Comparison of ENCODE assay signal across 8 cellular contexts in genomic region chr5:43020294-43020711, GRCh38. TPM values are rescaled to one million over a fixed set of nuclear protein-coding genes. Genes with fewer than 3 reads are reported as not detected.
A peak's percentile ranks its signal among the peaks of the same experiment; 100 is the strongest.
DNase-seq lines count a peak whose midpoint lies in the region; ATAC-seq and TF ChIP-seq lines count a peak whose summit lies in the region.

No MANE protein-coding gene starts in this region.

- H3K36me3 ChIP-seq in liver (ENCODE audit: control insufficient read depth in 4 of 4, insufficient read depth in 3 of 4, low read depth in 1 of 4, low read length in 3 of 4) (no peaks in the 10 kb centered on the region), thymus (ENCODE audit: control insufficient read depth, insufficient read depth) (no peaks in the 10 kb centered on the region)

- H3K4me1 Mint-ChIP-seq in activated naive CD8-positive, alpha-beta T cell treated with anti-CD3 and anti-CD28 coated beads, Interleukin-2, amount 10 ng/mL, durations not matched to agents 7 days and 5 days, result peaks cover 22% of the 10 kb centered on the region

- H3K36me3 Mint-ChIP-seq in activated naive CD8-positive, alpha-beta T cell treated with anti-CD3 and anti-CD28 coated beads, Interleukin-2, amount 10 ng/mL, durations not matched to agents 7 days and 5 days, result peaks cover 8% of the 10 kb centered on the region

- H3K27me3 Mint-ChIP-seq in activated naive CD8-positive, alpha-beta T cell treated with anti-CD3 and anti-CD28 coated beads, Interleukin-2, amount 10 ng/mL, durations not matched to agents 7 days and 5 days, result no peaks in the 10 kb centered on the region

- H3K4me3 ChIP-seq in liver (ENCODE audit: low read depth in 1 of 3, low read length in 3 of 3) (peak overlapping the region; percentile 36 to 48 (median 46)), thymus (ENCODE audit: low read length) (peak overlapping the region; percentile 88)

- no peak for TF ChIP-seq RAD21 in liver (IDR thresholded peaks at IDR 0.05)

- H3K27ac ChIP-seq in liver (ENCODE audit: low read depth in 1 of 2, low read length in 2 of 2), result peak overlapping the region; percentile 36 to 75
- H3K27ac ChIP-seq in thymus (ENCODE audit: low read depth), result peak overlapping the region; percentile 100

- no peaks in the 10 kb centered on the region for H3K9me3 Mint-ChIP-seq in activated naive CD8-positive, alpha-beta T cell treated with anti-CD3 and anti-CD28 coated beads, Interleukin-2, amount 10 ng/mL, durations not matched to agents 7 days and 5 days

- H3K4me1 ChIP-seq in liver (ENCODE audit: control insufficient read depth in 4 of 4, insufficient read depth in 4 of 4, low read length in 3 of 4), result peaks cover 0 to 15% (median 5%) of the 10 kb centered on the region in 4 donors
- peaks cover 13% of the 10 kb centered on the region for H3K4me1 ChIP-seq in thymus (ENCODE audit: control insufficient read depth, insufficient read depth, low read length)

- H3K9me3 ChIP-seq in liver (ENCODE audit: control insufficient read depth in 4 of 4, low read length in 3 of 4) (peaks cover 0 to 9% (median 3%) of the 10 kb centered on the region in 4 donors), thymus (ENCODE audit: control insufficient read depth) (no peaks in the 10 kb centered on the region)

- no peak for TF ChIP-seq CTCF in liver (IDR thresholded peaks at IDR 0.05; ENCODE audit: low read depth, low read length, missing input control)

- H3K4me3 Mint-ChIP-seq in activated naive CD8-positive, alpha-beta T cell treated with anti-CD3 and anti-CD28 coated beads, Interleukin-2, amount 10 ng/mL, durations not matched to agents 7 days and 5 days, result peak overlapping the region; percentile 97

- DNase-seq in NCI-H2227 (lab: John Stamatoyannopoulos, UW; ENCODE audit: unreplicated experiment), result peak; percentile 73
- DNase-seq in NCI-H2227 treated with DMSO at 0.1 percent for 48 hours (lab: John Stamatoyannopoulos, UW), result no peak
- DNase-seq in HEK293T (ENCODE audit: extremely low spot score), result no peak
- peak; percentile 65 for DNase-seq in NCI-H1694 (lab: John Stamatoyannopoulos, UW)
- DNase-seq in activated naive CD8-positive, alpha-beta T cell treated with anti-CD3 and anti-CD28 coated beads, Interleukin-2, amount 10 ng/mL, durations not matched to agents 7 days and 5 days, result peak; percentile 59
- no peak for DNase-seq in KG1 (lab: John Stamatoyannopoulos, UW)

- CTCF ChIA-PET in HEK293T (lab: Yijun Ruan, JAX), result interaction anchor here (0.6 to 3.9 kb wide), 9 partner anchors 11 to 522 kb away, joined by 3 to 31 read pairs (median 8); partner anchors contain the start of gene ANXA2R

- H3K9ac ChIP-seq in liver (ENCODE audit: low read depth in 1 of 2, low read length in 2 of 2), result peak overlapping the region in 1 of 2 donors; percentile 57

- peak; percentile 5 for ATAC-seq in activated naive CD8-positive, alpha-beta T cell treated with anti-CD3 and anti-CD28 coated beads, Interleukin-2, amount 10 ng/mL, durations not matched to agents 7 days and 5 days (ENCODE audit: low read depth)

- WGBS in liver, result 12% methylated on average over 14 of the region's 14 CpGs
- 3% methylated on average over 14 of the region's 14 CpGs for WGBS in thymus

- POLR2A ChIA-PET in HEK293T (lab: Yijun Ruan, JAX), result interaction anchor here (0.8 to 4.6 kb wide), 12 partner anchors 12 to 464 kb away, joined by 3 to 42 read pairs (median 7); partner anchors contain the start of genes ANXA2R, TMEM267 and ZNF131
- POLR2A ChIA-PET in activated naive CD8-positive, alpha-beta T cell treated with anti-CD3 and anti-CD28 coated beads, Interleukin-2, amount 10 ng/mL, durations not matched to agents 7 days and 5 days (lab: Charles Lee), result interaction anchor here (0.5 to 10.2 kb wide), 21 partner anchors 8 to 465 kb away, joined by 3 to 594 read pairs (median 18); partner anchors contain the start of genes ANXA2R, TMEM267 and ZNF131

- H3K27me3 ChIP-seq in liver (ENCODE audit: control insufficient read depth in 4 of 4, insufficient read depth in 4 of 4, low read length in 3 of 4) (peaks cover 0 to 16% (median 9%) of the 10 kb centered on the region in 4 donors), thymus (ENCODE audit: control insufficient read depth, insufficient read depth) (no peaks in the 10 kb centered on the region)

- peak overlapping the region; percentile 100 for H3K27ac Mint-ChIP-seq in activated naive CD8-positive, alpha-beta T cell treated with anti-CD3 and anti-CD28 coated beads, Interleukin-2, amount 10 ng/mL, durations not matched to agents 7 days and 5 days

TF ChIP-seq in HEK293T, 16 proteins besides CTCF, POLR2A, EP300 and RAD21:
- no peak for TF ChIP-seq NFRKB (IDR thresholded peaks at IDR 0.05)
- peak; percentile 10; the same call in 1 of the 2 replicates for TF ChIP-seq L3MBTL2 (conservative IDR thresholded peaks at IDR 0.05)
- no peak for TF ChIP-seq TARDBP (IDR thresholded peaks at IDR 0.05)
- TF ChIP-seq SP1 (IDR thresholded peaks at IDR 0.05), result no peak

TF ChIP-seq in liver, 16 proteins besides CTCF, POLR2A, EP300 and RAD21:
- TF ChIP-seq GABPA (IDR thresholded peaks at IDR 0.05 in 1 of 2, conservative IDR thresholded peaks at IDR 0.05 in 1 of 2), result no peak
- no peak for TF ChIP-seq HNF4A (conservative IDR thresholded peaks at IDR 0.05)
- no peak for TF ChIP-seq TAF1 (conservative IDR thresholded peaks at IDR 0.05)
- TF ChIP-seq, protein P1, sequence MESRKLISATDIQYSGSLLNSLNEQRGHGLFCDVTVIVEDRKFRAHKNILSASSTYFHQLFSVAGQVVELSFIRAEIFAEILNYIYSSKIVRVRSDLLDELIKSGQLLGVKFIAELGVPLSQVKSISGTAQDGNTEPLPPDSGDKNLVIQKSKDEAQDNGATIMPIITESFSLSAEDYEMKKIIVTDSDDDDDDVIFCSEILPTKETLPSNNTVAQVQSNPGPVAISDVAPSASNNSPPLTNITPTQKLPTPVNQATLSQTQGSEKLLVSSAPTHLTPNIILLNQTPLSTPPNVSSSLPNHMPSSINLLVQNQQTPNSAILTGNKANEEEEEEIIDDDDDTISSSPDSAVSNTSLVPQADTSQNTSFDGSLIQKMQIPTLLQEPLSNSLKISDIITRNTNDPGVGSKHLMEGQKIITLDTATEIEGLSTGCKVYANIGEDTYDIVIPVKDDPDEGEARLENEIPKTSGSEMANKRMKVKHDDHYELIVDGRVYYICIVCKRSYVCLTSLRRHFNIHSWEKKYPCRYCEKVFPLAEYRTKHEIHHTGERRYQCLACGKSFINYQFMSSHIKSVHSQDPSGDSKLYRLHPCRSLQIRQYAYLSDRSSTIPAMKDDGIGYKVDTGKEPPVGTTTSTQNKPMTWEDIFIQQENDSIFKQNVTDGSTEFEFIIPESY (IDR thresholded peaks at IDR 0.05), result no peak
- TF ChIP-seq JUND (IDR thresholded peaks at IDR 0.05), result no peak
- no peak for TF ChIP-seq FOXA2 (IDR thresholded peaks at IDR 0.05)
- TF ChIP-seq HNF4G (IDR thresholded peaks at IDR 0.05), result no peak
- no peak for TF ChIP-seq FOXA1 (IDR thresholded peaks at IDR 0.05)
- TF ChIP-seq MAX (IDR thresholded peaks at IDR 0.05), result no peak
- no peak for TF ChIP-seq SP1 (IDR thresholded peaks at IDR 0.05)

RNA-seq across cellular contexts. Expression of gene ANXA2R, which starts 19.8 kb away (rescaled TPM):
- total RNA-seq in activated naive CD8-positive, alpha-beta T cell treated with anti-CD3 and anti-CD28 coated beads, Interleukin-2, amount 10 ng/mL, durations not matched to agents 7 days and 5 days, result 10 to 100 TPM; 39.2 to 41.1 TPM
- 1 to 10 TPM in 1 of 2 donors, under 1 TPM in 1; 0.84 to 2.0 TPM for total RNA-seq in liver
- under 1 TPM; 0.49 to 0.58 TPM for polyA plus RNA-seq in liver
- 68.7 TPM for polyA plus RNA-seq in thymus

Comparison
In these comparisons a context has a peak if more than half of its experiments do, and no peak if none do; other contexts are left out.
1. DNase-seq: peak in NCI-H2227 (single experiment), NCI-H1694 (single experiment) and activated naive CD8-positive, alpha-beta T cell treated with anti-CD3 and anti-CD28 coated beads, Interleukin-2, amount 10 ng/mL, durations not matched to agents 7 days and 5 days (single experiment); none in NCI-H2227 treated with DMSO at 0.1 percent for 48 hours (single experiment), HEK293T (single experiment) and KG1 (single experiment).
2. RNA of gene ANXA2R, which starts 19.8 kb away (total RNA-seq): 39.2 to 41.1 TPM in activated naive CD8-positive, alpha-beta T cell treated with anti-CD3 and anti-CD28 coated beads, Interleukin-2, amount 10 ng/mL, durations not matched to agents 7 days and 5 days; 0.84 to 2.0 TPM in liver; every median in the first group is over 10 times any median in the second.